ENCODE assay signal across 8 cellular contexts in the genomic region with DNA sequence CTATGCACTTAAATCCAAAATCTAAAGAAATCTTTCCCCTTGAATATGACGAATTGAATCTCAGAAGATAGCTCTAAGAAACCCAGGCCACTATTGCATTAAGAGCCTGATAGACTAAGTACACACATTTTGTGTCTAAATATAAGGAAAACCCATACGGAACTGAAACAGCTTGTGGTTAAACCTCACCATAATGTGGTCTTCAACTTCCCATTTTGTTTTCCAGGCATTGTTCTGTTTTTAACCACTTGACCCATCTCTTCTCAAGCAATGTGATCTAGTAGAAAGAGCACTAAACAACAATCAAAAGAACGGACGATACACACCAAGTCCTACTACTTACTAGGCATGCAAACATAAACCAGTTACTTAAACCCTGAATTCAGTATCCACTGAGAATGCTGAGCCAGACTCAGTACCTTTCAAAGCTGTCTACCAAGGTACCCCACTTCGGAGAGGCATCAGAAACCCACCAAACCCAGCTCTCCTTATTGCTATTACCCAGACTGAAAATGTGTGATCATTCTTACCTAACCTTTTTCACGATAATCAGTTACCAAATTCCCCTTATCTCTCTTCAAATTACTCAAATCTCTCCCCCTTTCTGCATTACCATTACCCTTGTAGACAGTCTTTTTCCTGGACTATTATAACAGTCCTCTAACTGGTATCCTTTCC. TPM values are rescaled to one million over a fixed set of nuclear protein-coding genes. Genes with fewer than 3 reads are reported as not detected.
A peak's percentile ranks its signal among the peaks of the same experiment; 100 is the strongest.
DNase-seq lines count a peak whose midpoint lies in the region; ATAC-seq, FAIRE-seq and TF ChIP-seq lines count a peak whose summit lies in the region.

No MANE protein-coding gene starts in this region.

- TF ChIP-seq CTCF in coronary artery (IDR thresholded peaks at IDR 0.05) = no peak
- no peak for TF ChIP-seq CTCF in esophagus squamous epithelium (IDR thresholded peaks at IDR 0.05)

- ATAC-seq in GM21360 (IDR thresholded peaks at IDR 0.05; ENCODE audit: unreplicated experiment) = peak; percentile 65
- ATAC-seq in HG03521 (IDR thresholded peaks at IDR 0.05; ENCODE audit: unreplicated experiment) = peak; percentile 69

- H3K27me3 ChIP-seq in small intestine (ENCODE audit: control insufficient read depth in 2 of 2, insufficient read depth in 2 of 2, low read length in 2 of 2) = no peaks in the 10 kb centered on the region
- H3K27me3 ChIP-seq in esophagus squamous epithelium = peaks cover 0 to 3% (median 0%) of the 10 kb centered on the region in 4 donors

- TF ChIP-seq POLR2A in esophagus squamous epithelium (IDR thresholded peaks at IDR 0.05) = no peak

- intact Hi-C loops in esophagus squamous epithelium (cut with DNase I) = no loop called here

- H3K36me3 ChIP-seq in small intestine (ENCODE audit: control insufficient read depth in 2 of 2, insufficient read depth in 2 of 2, low read length in 2 of 2) (peaks cover 0 to 4% of the 10 kb centered on the region in 2 donors), esophagus squamous epithelium (peaks cover 0 to 22% (median 0%) of the 10 kb centered on the region in 3 donors)

- FAIRE-seq in small intestine (lab: Jason Lieb, UNC) = no peak

- no peaks in the 10 kb centered on the region for H3K9me3 ChIP-seq in small intestine (ENCODE audit: control insufficient read depth, low read depth)
- no peaks in the 10 kb centered on the region for H3K9me3 ChIP-seq in esophagus squamous epithelium

- H3K4me1 ChIP-seq in small intestine (ENCODE audit: control insufficient read depth in 2 of 2, insufficient read depth in 1 of 2, low read depth in 1 of 2, low read length in 1 of 2) (peaks cover 0 to 2% of the 10 kb centered on the region in 2 donors), esophagus squamous epithelium (peaks cover 14 to 70% (median 21%) of the 10 kb centered on the region in 3 donors)

- H3K27ac ChIP-seq in coronary artery (peak overlapping the region; percentile 12 to 17), small intestine (ENCODE audit: low read depth in 1 of 2, low read length in 1 of 2) (no peak overlapping the region), esophagus squamous epithelium (peak overlapping the region in 1 of 4 donors; percentile 64)

- WGBS in small intestine, 3 donors = 65 to 86% (median 66%) methylated on average over 6 of the region's 6 CpGs
- WGBS in esophagus squamous epithelium, 2 donors = 61 to 77% methylated on average over 6 of the region's 6 CpGs

- DNase-seq in coronary artery (ENCODE audit: low spot score) = no peak
- DNase-seq in small intestine = no peak
- no peak for DNase-seq in SHP77 (lab: John Stamatoyannopoulos, UW)
- no peak for DNase-seq in esophagus squamous epithelium (lab: John Stamatoyannopoulos, UW)
- DNase-seq in activated CD4-positive, alpha-beta T cell treated with anti-CD3 and anti-CD28 coated beads for 4 hours = no peak

- peak overlapping the region; percentile 62 for H3K4me3 ChIP-seq in GM08714 (ENCODE audit: low read length)
- no peak overlapping the region for H3K4me3 ChIP-seq in coronary artery
- no peak overlapping the region for H3K4me3 ChIP-seq in small intestine (ENCODE audit: low read depth in 1 of 2, low read length in 2 of 2)
- H3K4me3 ChIP-seq in esophagus squamous epithelium = no peak overlapping the region

RNA-seq across cellular contexts. Expression of gene OTUD7B, which starts 12.8 kb away (rescaled TPM):
- polyA plus RNA-seq in small intestine = 1 to 10 TPM; 5.1 to 6.8 (median 5.6) TPM
- 10 to 100 TPM in 1 of 4 donors, 1 to 10 TPM in 3; 8.5 to 12.6 (median 9.1) TPM for total RNA-seq in esophagus squamous epithelium

Comparison
In these comparisons a context has a peak if more than half of its experiments do, and no peak if none do; other contexts are left out.
1. H3K27ac ChIP-seq: peak in coronary artery (2 of 2); none in small intestine (0 of 2).